ENCODE assay signal across 17 cellular contexts in genomic region chr3:60182697-60183096, GRCh38.
DNase-seq lines count a peak whose midpoint lies in the region; ATAC-seq, FAIRE-seq and TF ChIP-seq lines count a peak whose summit lies in the region.
"Had no signal": no experiment of that assay in that cellular context is flagged by ENCODE, and none has a peak within 500 bp of the region (broad histone marks: within the 10 kb centered on the region; RNA-seq: fewer than 3 reads in every experiment).

No MANE protein-coding gene starts in this region.

- H3K23ac ChIP-seq in H9 (ENCODE audit: insufficient read length, low read depth, low read length): no peak overlapping the region

- in situ Hi-C loops in K562 (cut with MboI): no loop called here

- H3K23me2 ChIP-seq in H9 (ENCODE audit: insufficient read length, low read depth, low read length, poor library complexity, severe bottlenecking): no peaks in the 10 kb centered on the region

- intact Hi-C loops in K562 (cut with micrococcal nuclease): no loop called here

- no peak overlapping the region; a peak in 1 of 5 replicates for H3K4me3 Mint-ChIP-seq in H9
- no peak overlapping the region for H3K4me3 Mint-ChIP-seq in naive thymus-derived CD8-positive, alpha-beta T cell
- no peak overlapping the region for H3K4me3 Mint-ChIP-seq in activated CD8-positive, alpha-beta T cell treated with anti-CD3 and anti-CD28 coated beads, Interleukin-2, amount 10 ng/mL, durations not matched to agents 7 days and 5 days
- H3K4me3 Mint-ChIP-seq: CD4-positive, alpha-beta memory T cell had no signal

- ATAC-seq in K562: no peak
- no peak for ATAC-seq in naive thymus-derived CD8-positive, alpha-beta T cell
- no peak for ATAC-seq in activated CD8-positive, alpha-beta T cell treated with anti-CD3 and anti-CD28 coated beads, Interleukin-2, amount 10 ng/mL, durations not matched to agents 7 days and 5 days

- H3K36me3 Mint-ChIP-seq in H9 (ENCODE audit: insufficient read depth in 1 of 3, low read depth in 3 of 3): no peaks in the 10 kb centered on the region
- peaks cover 0 to 2% (median 0%) of the 10 kb centered on the region in 3 donors for H3K36me3 Mint-ChIP-seq in naive thymus-derived CD8-positive, alpha-beta T cell
- no peaks in the 10 kb centered on the region for H3K36me3 Mint-ChIP-seq in activated CD8-positive, alpha-beta T cell treated with anti-CD3 and anti-CD28 coated beads, Interleukin-2, amount 10 ng/mL, durations not matched to agents 7 days and 5 days (ENCODE audit: low read depth)
- H3K36me3 Mint-ChIP-seq: CD4-positive, alpha-beta memory T cell had no signal

- H2AK5ac ChIP-seq in H9 (ENCODE audit: insufficient read length, low read length): no peak overlapping the region

- no peaks in the 10 kb centered on the region for H3K79me2 ChIP-seq in H9 (ENCODE audit: insufficient read depth, low read length)
- no peaks in the 10 kb centered on the region for H3K79me2 ChIP-seq in K562 (ENCODE audit: control insufficient read depth, insufficient read depth, low read length)

- H3K4me3 ChIP-seq in K562: no peak overlapping the region
- H3K4me3 ChIP-seq in retinal pigment epithelial cell (ENCODE audit: low read length): no peak overlapping the region

- H2BK120ac ChIP-seq in H9 (ENCODE audit: low read depth, low read length, poor library complexity, severe bottlenecking): no peak overlapping the region

- no peak overlapping the region for H3K18ac ChIP-seq in H9 (ENCODE audit: insufficient read length, low read depth, low read length)

- H3K9ac ChIP-seq in H9 (ENCODE audit: extremely low read depth, insufficient read length, low read length): no peak overlapping the region
- H3K9ac ChIP-seq in K562 (ENCODE audit: insufficient read depth in 1 of 2, low read depth in 2 of 2, low read length in 2 of 2): no peak overlapping the region

- H3K4me1 Mint-ChIP-seq in H9: peaks cover 19 to 21% of the 10 kb centered on the region in 2 experiments
- H3K4me1 Mint-ChIP-seq in naive thymus-derived CD8-positive, alpha-beta T cell: peaks cover 0 to 1% (median 0%) of the 10 kb centered on the region in 4 donors
- H3K4me1 Mint-ChIP-seq in activated CD8-positive, alpha-beta T cell treated with anti-CD3 and anti-CD28 coated beads, Interleukin-2, amount 10 ng/mL, durations not matched to agents 7 days and 5 days (ENCODE audit: low read depth): no peaks in the 10 kb centered on the region

- POLR2A ChIA-PET in K562 (lab: Yijun Ruan, JAX): no interaction called here
- POLR2A ChIA-PET in naive thymus-derived CD8-positive, alpha-beta T cell (lab: Charles Lee): no interaction called here
- POLR2A ChIA-PET in activated CD8-positive, alpha-beta T cell treated with anti-CD3 and anti-CD28 coated beads, Interleukin-2, amount 10 ng/mL, durations not matched to agents 7 days and 5 days (lab: Charles Lee): no interaction called here

- no peaks in the 10 kb centered on the region for H3K9me1 ChIP-seq in K562 (ENCODE audit: control insufficient read depth, insufficient read depth, low read length)

- H3K27ac Mint-ChIP-seq in H9: 0 out of 7 replicates have a peak overlapping the region, but pooled peaks of 1 of the 3 experiments have one; percentile 48
- peak overlapping the region in 1 of 10 donors; percentile 8 for H3K27ac Mint-ChIP-seq in naive thymus-derived CD8-positive, alpha-beta T cell
- H3K27ac Mint-ChIP-seq in activated CD8-positive, alpha-beta T cell treated with anti-CD3 and anti-CD28 coated beads, Interleukin-2, amount 10 ng/mL, durations not matched to agents 7 days and 5 days: no peak overlapping the region
- H3K27ac Mint-ChIP-seq: CD4-positive, alpha-beta memory T cell had no signal

- no peak for FAIRE-seq in K562 (lab: Jason Lieb, UNC)

- H3K14ac ChIP-seq in H9 (ENCODE audit: insufficient read depth, low read length): no peak overlapping the region

- H4K8ac ChIP-seq in H9 (replicated peaks; ENCODE audit: insufficient read length, low read depth, low read length): no peak overlapping the region

- TF ChIP-seq POLR2A in K562 (conservative IDR thresholded peaks at IDR 0.05): no peak

- no peak overlapping the region for H2BK12ac ChIP-seq in H9 (ENCODE audit: insufficient read length, low read depth, low read length)

- no peak for TF ChIP-seq EP300 in K562 (IDR thresholded peaks at IDR 0.05; ENCODE audit: low read length)

- no peaks in the 10 kb centered on the region for H3K27me3 Mint-ChIP-seq in H9 (ENCODE audit: low read depth)
- H3K27me3 Mint-ChIP-seq in naive thymus-derived CD8-positive, alpha-beta T cell: no peaks in the 10 kb centered on the region
- H3K27me3 Mint-ChIP-seq in activated CD8-positive, alpha-beta T cell treated with anti-CD3 and anti-CD28 coated beads, Interleukin-2, amount 10 ng/mL, durations not matched to agents 7 days and 5 days (ENCODE audit: low read depth): no peaks in the 10 kb centered on the region

- H2BK5ac ChIP-seq in H9 (ENCODE audit: insufficient read length, low read length): no peak overlapping the region

- WGBS in H9 (ENCODE audit: extremely low coverage, insufficient read length, low lambda C conversion rate): no CpG with 5 or more reads among the region's 1 CpG
- WGBS in K562 (ENCODE audit: insufficient coverage, low coverage, missing lambda C conversion rate): 30% methylated on average over 1 of the region's 1 CpG

- no peak overlapping the region for H4K91ac ChIP-seq in H9 (ENCODE audit: insufficient read length, low read depth, low read length)

- H3K27ac ChIP-seq in H9 (ENCODE audit: insufficient read length, low read depth, low read length): no peak overlapping the region
- no peak overlapping the region for H3K27ac ChIP-seq in K562 (ENCODE audit: extremely low read depth, low read depth, low read length)

- H3K4me2 ChIP-seq in H9 (ENCODE audit: insufficient read depth, insufficient read length, low read length): no peak overlapping the region
- H3K4me2 ChIP-seq in K562 (ENCODE audit: insufficient read depth, low read length): no peak overlapping the region

- H3K9me3 ChIP-seq in H9 (ENCODE audit: control insufficient read depth, low read depth, low read length): no peaks in the 10 kb centered on the region
- no peaks in the 10 kb centered on the region; the same call in 1 of the 2 replicates for H3K9me3 ChIP-seq in K562 (replicated peaks; ENCODE audit: control insufficient read depth, insufficient read depth, low read depth, low read length)

- CTCF ChIA-PET in K562 (lab: Yijun Ruan, JAX; ENCODE audit: low intra/inter-chr PET ratio): no interaction called here
- CTCF ChIA-PET in activated CD8-positive, alpha-beta T cell treated with anti-CD3 and anti-CD28 coated beads, Interleukin-2, amount 10 ng/mL, durations not matched to agents 7 days and 5 days (lab: Charles Lee): no interaction called here

- H3K27me3 ChIP-seq in H9 (ENCODE audit: insufficient read depth, low read length) (no peaks in the 10 kb centered on the region), K562 (ENCODE audit: control insufficient read depth in 2 of 2, insufficient read depth in 2 of 2, low read length in 2 of 2) (no peaks in the 10 kb centered on the region)

- no peak overlapping the region for H2AFZ ChIP-seq in H9 (ENCODE audit: low read length)
- H2AFZ ChIP-seq in K562 (ENCODE audit: low read depth, low read length): no peak overlapping the region

- H3K36me3 ChIP-seq in K562 (ENCODE audit: control insufficient read depth, insufficient read depth, low read length): no peaks in the 10 kb centered on the region; the same call in 2 of the 3 replicates

- peak; percentile 42; the same call in 2 of the 3 replicates for TF ChIP-seq CTCF in H9 (conservative IDR thresholded peaks at IDR 0.05)
- peak in 1 of 3 experiments; percentile 20; a peak in 1 of 6 replicates for TF ChIP-seq CTCF in K562 (IDR thresholded peaks at IDR 0.05 in 2 of 3, conservative IDR thresholded peaks at IDR 0.05 in 1 of 3; ENCODE audit: insufficient read depth in 2 of 3, low read depth in 1 of 3, low read length in 3 of 3)
- TF ChIP-seq CTCF in retinal pigment epithelial cell (conservative IDR thresholded peaks at IDR 0.05; ENCODE audit: low read depth, low read length): peak; percentile 24

- TF ChIP-seq RAD21 in K562 (CRISPR knock-in tag; conservative IDR thresholded peaks at IDR 0.05 in 1 of 2, IDR thresholded peaks at IDR 0.05 in 1 of 2): no peak

- no peak overlapping the region for H2BK15ac ChIP-seq in H9 (ENCODE audit: low read depth, low read length)

- H3K79me1 ChIP-seq in H9 (ENCODE audit: insufficient read depth, low read depth, low read length, poor library complexity, severe bottlenecking): no peaks in the 10 kb centered on the region

- no peak overlapping the region for H3K56ac ChIP-seq in H9 (ENCODE audit: insufficient read length, low read depth, low read length)

- no peak overlapping the region for H4K5ac ChIP-seq in H9 (ENCODE audit: insufficient read length, low read depth, low read length)

- H4K20me1 ChIP-seq in H9 (ENCODE audit: control insufficient read depth, insufficient read depth, insufficient read length) (no peaks in the 10 kb centered on the region), K562 (replicated peaks; ENCODE audit: control insufficient read depth, insufficient read depth, low read length) (no peaks in the 10 kb centered on the region)

- H3K4me1 ChIP-seq in H9 (ENCODE audit: insufficient read depth, low read length) (peaks cover 8% of the 10 kb centered on the region; the same call in 1 of the 2 replicates), K562 (replicated peaks in 1 of 2; ENCODE audit: control insufficient read depth in 2 of 2, insufficient read depth in 2 of 2, low read length in 2 of 2) (no peaks in the 10 kb centered on the region)

- BruUV-seq in K562 (replicated peaks; lab: Mats Ljungman, UMichigan): no TSS peak

- no peak overlapping the region for H3K4ac ChIP-seq in H9 (ENCODE audit: low read depth, low read length)

- H3T11ph ChIP-seq in H9 (ENCODE audit: low read length): no peak overlapping the region

- no peak overlapping the region for H2BK20ac ChIP-seq in H9 (ENCODE audit: low read depth, low read length, poor library complexity, severe bottlenecking)

- H3K9me3 Mint-ChIP-seq in H9: no peaks in the 10 kb centered on the region
- peaks cover 0 to 2% (median 0%) of the 10 kb centered on the region in 9 donors for H3K9me3 Mint-ChIP-seq in naive thymus-derived CD8-positive, alpha-beta T cell
- H3K9me3 Mint-ChIP-seq in activated CD8-positive, alpha-beta T cell treated with anti-CD3 and anti-CD28 coated beads, Interleukin-2, amount 10 ng/mL, durations not matched to agents 7 days and 5 days (ENCODE audit: insufficient read depth): no peaks in the 10 kb centered on the region
- H3K9me3 Mint-ChIP-seq: CD4-positive, alpha-beta memory T cell had no signal

- DNase-seq in H9: no peak
- peak; percentile 20 for DNase-seq in NCI-H146 (lab: John Stamatoyannopoulos, UW)
- no peak for DNase-seq in K562 (ENCODE audit: extremely low read depth in 1 of 4, low spot score in 3 of 4)
- DNase-seq in retinal pigment epithelial cell (ENCODE audit: low read depth): no peak
- DNase-seq in DMS153 treated with DMSO at 0.1 percent for 48 hours (lab: John Stamatoyannopoulos, UW; ENCODE audit: unreplicated experiment): no peak
- DNase-seq in naive thymus-derived CD8-positive, alpha-beta T cell: no peak
- no peak for DNase-seq in activated CD8-positive, alpha-beta T cell treated with anti-CD3 and anti-CD28 coated beads, Interleukin-2, amount 10 ng/mL, durations not matched to agents 7 days and 5 days
- DNase-seq: Calu3; CD4-positive, alpha-beta memory T cell; KG1; NCI-H1092 treated with DMSO at 0.1 percent for 48 hours; NCI-H1694 treated with DMSO at 0.1 percent for 48 hours; NCI-H2107; NCI-H2227 treated with DMSO at 0.1 percent for 48 hours; NCI-H524; RPMI8226; SIG-M5 had no signal
